In genomic region chr3:58568572-58569286, GRCh38 we compare ENCODE assay signal across 8 cellular contexts. TPM values are rescaled to one million over a fixed set of nuclear protein-coding genes. Genes with fewer than 3 reads are reported as not detected.
A peak's percentile ranks its signal among the peaks of the same experiment; 100 is the strongest.
DNase-seq lines count a peak whose midpoint lies in the region; ATAC-seq and TF ChIP-seq lines count a peak whose summit lies in the region.

No MANE protein-coding gene starts in this region.

- no peak overlapping the region for H3K27ac Mint-ChIP-seq in GM23338
- H3K27ac Mint-ChIP-seq in activated CD4-positive, alpha-beta memory T cell treated with anti-CD3 and anti-CD28 coated beads, Interleukin-2, amount 10 ng/mL, durations not matched to agents 7 days and 5 days, result no peak overlapping the region

- no peaks in the 10 kb centered on the region for H3K27me3 ChIP-seq in GM23338 (ENCODE audit: insufficient read depth)

- H3K27ac ChIP-seq in GM23338 (ENCODE audit: low read depth), result no peak overlapping the region

- H3K27me3 Mint-ChIP-seq in GM23338 (ENCODE audit: insufficient read depth, low read depth, poor library complexity), result peaks cover 6% of the 10 kb centered on the region
- H3K27me3 Mint-ChIP-seq in activated CD4-positive, alpha-beta memory T cell treated with anti-CD3 and anti-CD28 coated beads, Interleukin-2, amount 10 ng/mL, durations not matched to agents 7 days and 5 days, result peaks cover 7% of the 10 kb centered on the region

- no peaks in the 10 kb centered on the region for H4K20me1 ChIP-seq in GM23338 (replicated peaks; ENCODE audit: insufficient read depth)

- no peak overlapping the region for H3K4me2 ChIP-seq in GM23338

- no peak overlapping the region for H3K4me3 Mint-ChIP-seq in GM23338
- no peak overlapping the region for H3K4me3 Mint-ChIP-seq in activated CD4-positive, alpha-beta memory T cell treated with anti-CD3 and anti-CD28 coated beads, Interleukin-2, amount 10 ng/mL, durations not matched to agents 7 days and 5 days

- peaks cover 23% of the 10 kb centered on the region for H3K4me1 ChIP-seq in GM23338 (ENCODE audit: insufficient read depth)

- POLR2A ChIA-PET in activated CD4-positive, alpha-beta memory T cell treated with anti-CD3 and anti-CD28 coated beads, Interleukin-2, amount 10 ng/mL, durations not matched to agents 7 days and 5 days (lab: Charles Lee), result no interaction called here

- H2AFZ ChIP-seq in GM23338, result no peak overlapping the region

- ATAC-seq in GM23338, result peak; percentile 30
- no peak for ATAC-seq in GM19452 (IDR thresholded peaks at IDR 0.05; ENCODE audit: unreplicated experiment)

- no peaks in the 10 kb centered on the region for H3K36me3 ChIP-seq in GM23338 (ENCODE audit: insufficient read depth)

- peaks cover 33% of the 10 kb centered on the region for H3K4me1 Mint-ChIP-seq in GM23338
- peaks cover 6% of the 10 kb centered on the region for H3K4me1 Mint-ChIP-seq in activated CD4-positive, alpha-beta memory T cell treated with anti-CD3 and anti-CD28 coated beads, Interleukin-2, amount 10 ng/mL, durations not matched to agents 7 days and 5 days

- 0 out of 2 replicates have a peak, but pooled peaks cover 5% of the 10 kb centered on the region for H3F3A ChIP-seq in GM23338 (replicated peaks; ENCODE audit: low read depth)

- H3K4me3 ChIP-seq in GM23338, result no peak overlapping the region

- CTCF ChIA-PET in activated CD4-positive, alpha-beta memory T cell treated with anti-CD3 and anti-CD28 coated beads, Interleukin-2, amount 10 ng/mL, durations not matched to agents 7 days and 5 days (lab: Charles Lee), result interaction anchor here (0.6 to 6.9 kb wide), 26 partner anchors 9 to 1248 kb away, joined by 3 to 148 read pairs (median 4); partner anchors contain the start of genes HTD2 and RPP14

- H3K36me3 Mint-ChIP-seq in GM23338 (ENCODE audit: low read depth), result peaks cover 3% of the 10 kb centered on the region; the same call in 1 of the 3 replicates
- H3K36me3 Mint-ChIP-seq in activated CD4-positive, alpha-beta memory T cell treated with anti-CD3 and anti-CD28 coated beads, Interleukin-2, amount 10 ng/mL, durations not matched to agents 7 days and 5 days (ENCODE audit: low read depth), result no peaks in the 10 kb centered on the region

- no peaks in the 10 kb centered on the region; the same call in 1 of the 3 replicates for H3K9me3 Mint-ChIP-seq in GM23338
- no peaks in the 10 kb centered on the region for H3K9me3 Mint-ChIP-seq in activated CD4-positive, alpha-beta memory T cell treated with anti-CD3 and anti-CD28 coated beads, Interleukin-2, amount 10 ng/mL, durations not matched to agents 7 days and 5 days

- DNase-seq in CD1c-positive myeloid dendritic cell (ENCODE audit: extremely low spot score) (peak; percentile 73), GM23338 (ENCODE audit: low spot score) (peak; percentile 81), NCI-H460 (ENCODE audit: extremely low read depth, low read depth) (peak; percentile 47), medulla oblongata (ENCODE audit: extremely low spot score) (peak; percentile 80)
- peak; percentile 78 for DNase-seq in activated CD4-positive, alpha-beta memory T cell treated with anti-CD3 and anti-CD28 coated beads, Interleukin-2, amount 10 ng/mL, durations not matched to agents 7 days and 5 days
- peak; percentile 60 for DNase-seq in effector CD4-positive, alpha-beta T cell
- DNase-seq in stimulated activated CD8-positive, alpha-beta memory T cell treated with anti-CD3 and anti-CD28 coated beads, Interleukin-15, amount 100 ng/mL, for 24 hours (ENCODE audit: low read depth), result peak; percentile 82

- H3K79me2 ChIP-seq in GM23338 (replicated peaks; ENCODE audit: insufficient read depth), result no peaks in the 10 kb centered on the region

- TF ChIP-seq CTCF in GM23338 (conservative IDR thresholded peaks at IDR 0.05; ENCODE audit: low read depth in 2 of 2), result peak; percentile 92 to 97

- no peaks in the 10 kb centered on the region for H3K9me2 ChIP-seq in GM23338 (ENCODE audit: insufficient read depth)

TF ChIP-seq in GM23338, 12 proteins besides CTCF, POLR2A, EP300 and RAD21 (continues in another document):
- TF ChIP-seq JUNB (IDR thresholded peaks at IDR 0.05; ENCODE audit: unreplicated experiment) (no peak), EZH2phosphoT487 (IDR thresholded peaks at IDR 0.05; ENCODE audit: unreplicated experiment) (no peak), EZH2 (IDR thresholded peaks at IDR 0.05; ENCODE audit: low read depth, unreplicated experiment) (no peak), POLR2AphosphoS5 (IDR thresholded peaks at IDR 0.05; ENCODE audit: low read depth) (no peak), ZNF114 (CRISPR knock-in tag; IDR thresholded peaks at IDR 0.05) (no peak), ZNF462 (CRISPR knock-in tag; IDR thresholded peaks at IDR 0.05) (no peak)

RNA-seq across cellular contexts. Expression of gene FAM107A, which starts 8.5 kb away (rescaled TPM):
- 0.89 and 1.0 TPM in 2 replicates for total RNA-seq in GM23338 (2014; rRNA removed; shearing (Covaris generic))
- polyA plus RNA-seq in GM23338 (2016; fragmentation: Nextera tagmentation; extraction: Ambion mirVana), result 0.61 and 1.1 TPM in 2 replicates
- total RNA-seq in NCI-H460 (2014; rRNA removed; shearing (Covaris generic)), result 0.05 TPM in 1 of 2 replicates, not detected in the other
- polyA plus RNA-seq in NCI-H460 (2014; cell fraction: nucleus; rRNA removed), result 0.03 TPM in 1 of 2 replicates, not detected in the other
- total RNA-seq in activated CD4-positive, alpha-beta memory T cell treated with anti-CD3 and anti-CD28 coated beads, Interleukin-2, amount 10 ng/mL, durations not matched to agents 7 days and 5 days, result not detected

RNA-seq across cellular contexts. Expression of gene ACOX2, which starts 31.7 kb away (rescaled TPM):
- 0.31 and 1.1 TPM in 2 replicates for total RNA-seq in GM23338 (2014; rRNA removed; shearing (Covaris generic))
- 1.9 and 2.9 TPM in 2 replicates for polyA plus RNA-seq in GM23338 (2016; fragmentation: Nextera tagmentation; extraction: Ambion mirVana)
- total RNA-seq in NCI-H460 (2014; rRNA removed; shearing (Covaris generic)), result 9.3 and 11.5 TPM in 2 replicates
- 6.4 and 8.5 TPM in 2 replicates for polyA plus RNA-seq in NCI-H460 (2014; cell fraction: nucleus; rRNA removed)
- total RNA-seq in activated CD4-positive, alpha-beta memory T cell treated with anti-CD3 and anti-CD28 coated beads, Interleukin-2, amount 10 ng/mL, durations not matched to agents 7 days and 5 days, result not detected
